In the genomic region with DNA sequence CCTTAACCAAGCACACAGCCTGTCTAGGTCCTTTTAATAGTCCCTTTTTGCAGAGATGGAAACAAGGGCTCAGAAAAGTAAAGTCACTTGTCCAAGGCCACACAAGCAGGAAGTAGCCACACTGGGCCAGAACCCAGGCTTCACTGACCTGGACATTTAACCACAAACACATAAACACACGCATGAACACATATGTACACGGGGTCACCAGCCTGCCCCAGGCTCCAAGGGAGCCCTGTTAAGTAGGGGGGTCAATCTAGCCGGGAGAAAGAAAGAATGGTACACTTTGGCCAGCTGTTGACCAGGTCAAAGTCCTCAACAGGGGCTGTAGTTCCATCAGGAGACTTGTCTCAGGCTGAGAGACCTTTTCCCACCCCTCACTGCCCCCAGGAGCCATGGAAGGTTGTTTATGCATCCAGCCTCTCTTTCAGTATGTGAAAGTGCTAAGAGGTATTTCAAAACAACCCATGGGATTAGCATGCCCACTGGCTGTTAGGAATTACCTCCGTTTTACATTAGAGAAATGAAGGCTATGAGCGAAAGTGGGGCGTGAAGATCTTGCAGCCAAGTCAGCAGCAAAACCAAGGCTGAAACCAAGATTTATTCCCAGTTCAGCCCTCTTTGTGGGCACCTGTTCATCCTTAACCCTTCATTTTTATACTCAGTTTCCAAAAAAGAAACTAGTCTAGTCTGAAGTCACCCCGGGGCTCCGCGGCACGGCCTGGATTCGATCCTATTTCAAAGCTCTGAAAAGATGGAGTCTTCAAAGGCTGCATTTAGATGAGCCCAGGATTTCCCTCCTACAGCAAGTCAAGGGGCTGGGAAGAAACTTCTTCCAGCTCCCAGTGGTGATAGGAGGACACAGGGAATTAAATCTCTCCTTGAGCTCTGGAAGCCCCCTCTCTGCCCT, we compare ENCODE assay signal across 2 cellular contexts.
TF ChIP-seq lines count a peak whose summit lies in the region.

No MANE protein-coding gene starts in this region.

TF ChIP-seq in HEK293, 187 proteins besides CTCF, POLR2A, EP300 and RAD21:
- TF ChIP-seq REPIN1 (tag by site-specific recombination; IDR thresholded peaks at IDR 0.05; ENCODE audit: low read depth) (no peak), ZNF433 (tag by site-specific recombination; IDR thresholded peaks at IDR 0.05; ENCODE audit: low read depth) (no peak), GLI4 (tag by site-specific recombination; IDR thresholded peaks at IDR 0.05) (no peak), ZNF600 (tag by site-specific recombination; IDR thresholded peaks at IDR 0.05) (0 out of 2 replicates have a peak, but pooled peaks have one; percentile 0), ZNF423 (tag by site-specific recombination; IDR thresholded peaks at IDR 0.05) (no peak)

TF ChIP-seq in H1, 55 proteins besides CTCF, POLR2A, EP300 and RAD21:
- no peak for TF ChIP-seq POLR2AphosphoS5 (IDR thresholded peaks at IDR 0.05; ENCODE audit: low read depth, low read length)
- no peak for TF ChIP-seq ZNF274 (IDR thresholded peaks at IDR 0.05; ENCODE audit: borderline replicate concordance, extremely low read depth, low read length)
- TF ChIP-seq GTF2F1 (IDR thresholded peaks at IDR 0.05; ENCODE audit: borderline replicate concordance, low read depth, low read length): no peak
- no peak for TF ChIP-seq CEBPB (IDR thresholded peaks at IDR 0.05; ENCODE audit: low read depth, low read length)
- TF ChIP-seq CBX8 (IDR thresholded peaks at IDR 0.05; ENCODE audit: borderline replicate concordance, low read depth, low read length): no peak
- TF ChIP-seq SP4 (IDR thresholded peaks at IDR 0.05; ENCODE audit: low read length): no peak
- TF ChIP-seq TBP (IDR thresholded peaks at IDR 0.05; ENCODE audit: low read depth, low read length): no peak
- TF ChIP-seq JUN (IDR thresholded peaks at IDR 0.05; ENCODE audit: low read depth, low read length): no peak
- no peak for TF ChIP-seq GABPA (IDR thresholded peaks at IDR 0.05; ENCODE audit: borderline replicate concordance, insufficient read depth, low read length)
- TF ChIP-seq CHD1 (IDR thresholded peaks at IDR 0.05; ENCODE audit: low read depth, low read length): no peak
- TF ChIP-seq CBX5 (IDR thresholded peaks at IDR 0.05; ENCODE audit: low read depth, low read length): no peak
- no peak for TF ChIP-seq TEAD4 (IDR thresholded peaks at IDR 0.05; ENCODE audit: low read depth, low read length)
- TF ChIP-seq SP2 (IDR thresholded peaks at IDR 0.05; ENCODE audit: low read length): no peak
